16 cellular contexts compared by ENCODE assay signal in the genomic region with DNA sequence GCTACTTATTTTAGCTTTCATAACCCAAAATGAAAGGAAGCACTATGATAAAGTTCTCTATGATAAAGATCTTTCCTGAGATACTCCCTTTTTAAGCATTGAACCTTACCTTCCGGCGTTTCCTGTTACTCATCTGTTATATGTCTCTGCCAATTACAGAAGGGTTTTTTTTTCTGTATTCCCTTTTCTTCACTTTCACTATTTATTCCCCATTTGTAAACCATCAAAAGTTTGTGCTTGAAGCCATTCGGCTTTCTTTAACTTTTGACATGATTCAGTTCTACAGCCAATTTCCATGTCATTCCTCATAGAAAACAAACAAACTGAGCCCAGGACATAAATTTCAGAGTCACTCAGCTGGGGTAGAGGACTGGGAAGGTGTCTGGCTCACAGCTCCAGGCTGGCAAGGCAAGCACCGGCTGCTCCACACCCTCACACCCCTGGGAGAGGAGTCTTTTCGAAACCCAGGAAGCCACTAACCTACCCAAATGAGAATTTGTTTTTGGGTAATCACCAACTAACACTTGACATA.
DNase-seq lines count a peak whose midpoint lies in the region; ATAC-seq, FAIRE-seq and TF ChIP-seq lines count a peak whose summit lies in the region.
"Had no signal": no experiment of that assay in that cellular context is flagged by ENCODE, and none has a peak within 500 bp of the region (broad histone marks: within the 10 kb centered on the region; RNA-seq: fewer than 3 reads in every experiment).

No MANE protein-coding gene starts in this region.

- H3K79me2 ChIP-seq in OCI-LY3 (ENCODE audit: low read length): no peaks in the 10 kb centered on the region
- no peaks in the 10 kb centered on the region for H3K79me2 ChIP-seq in endothelial cell of umbilical vein (ENCODE audit: control insufficient read depth, insufficient read depth, low read length)

- dilution Hi-C loops in endothelial cell of umbilical vein (cut with MboI; ENCODE audit: extremely low pct_ligation_motif_present, low sequenced_read_pairs): no loop called here

- no TSS peak for BruUV-seq in endothelial cell of umbilical vein (replicated peaks; lab: Mats Ljungman, UMichigan)

- TF ChIP-seq CTCF in OCI-LY3 (IDR thresholded peaks at IDR 0.05; ENCODE audit: low read depth, low read length) (no peak), endothelial cell of umbilical vein (IDR thresholded peaks at IDR 0.05; ENCODE audit: extremely low read depth in 1 of 2, insufficient read depth in 1 of 2, low read depth in 1 of 2, low read length in 2 of 2) (no peak), thyroid gland (IDR thresholded peaks at IDR 0.05) (no peak)

- H3K9me3 ChIP-seq in OCI-LY3 (ENCODE audit: insufficient read depth, low read length) (no peaks in the 10 kb centered on the region), endothelial cell of umbilical vein (replicated peaks; ENCODE audit: control insufficient read depth, insufficient read depth, low read length) (no peaks in the 10 kb centered on the region), muscle layer of colon (ENCODE audit: low read length) (no peaks in the 10 kb centered on the region), thyroid gland (no peaks in the 10 kb centered on the region)
- H3K9me3 ChIP-seq: body of pancreas had no signal

- H3K4me1 ChIP-seq in OCI-LY3 (ENCODE audit: low read length) (peaks cover 22% of the 10 kb centered on the region), endothelial cell of umbilical vein (ENCODE audit: control insufficient read depth, extremely low read depth, insufficient read depth, low read length) (peaks cover 15% of the 10 kb centered on the region), muscle layer of colon (ENCODE audit: insufficient read depth, low read length) (peaks cover 27% of the 10 kb centered on the region), thyroid gland (no peaks in the 10 kb centered on the region)
- H3K4me1 ChIP-seq: body of pancreas had no signal

- CTCF ChIA-PET in endothelial cell of umbilical vein (lab: Charles Lee): interaction anchor here (0.8 to 2.0 kb wide), 3 partner anchors 239 to 720 kb away, joined by 3 to 10 read pairs (median 3); a partner anchor contains a TSS

- H3K9ac ChIP-seq in OCI-LY3 (ENCODE audit: low read length) (no peak overlapping the region), endothelial cell of umbilical vein (replicated peaks; ENCODE audit: extremely low read depth, insufficient read depth, low read length) (no peak overlapping the region), muscle layer of colon (ENCODE audit: low read length) (no peak overlapping the region)

- H4K20me1 ChIP-seq in OCI-LY3 (ENCODE audit: insufficient read depth, low read length) (no peaks in the 10 kb centered on the region), endothelial cell of umbilical vein (replicated peaks; ENCODE audit: control insufficient read depth, extremely low read depth, insufficient read depth, low read length) (no peaks in the 10 kb centered on the region)

- H3K9me1 ChIP-seq in endothelial cell of umbilical vein (replicated peaks; ENCODE audit: control insufficient read depth, extremely low read depth, insufficient read depth, low read length): no peaks in the 10 kb centered on the region

- H3K27ac ChIP-seq in OCI-LY3 (ENCODE audit: low read length) (no peak overlapping the region), endothelial cell of umbilical vein (ENCODE audit: insufficient read depth, low read depth, low read length) (no peak overlapping the region), muscle layer of colon (ENCODE audit: low read depth, low read length) (peak overlapping the region; percentile 21), thyroid gland (no peak overlapping the region)
- H3K27ac ChIP-seq: body of pancreas had no signal

- DNase-seq in EL (peak; percentile 44), endothelial cell of umbilical vein (ENCODE audit: low read depth, low spot score) (peak; percentile 46), COLO668 (lab: John Stamatoyannopoulos, UW; ENCODE audit: unreplicated experiment) (no peak), thyroid gland (no peak)
- DNase-seq in activated CD4-positive, alpha-beta T cell treated with anti-CD3 and anti-CD28 coated beads, Interleukin-2, amount 50 U/mL, for 4 hours: no peak
- DNase-seq: activated T-cell treated with anti-CD3 and anti-CD28 coated beads, Interleukin-2, amount 50 U/mL, for 72 hours; body of pancreas; DMS79 treated with DMSO at 0.1 percent for 48 hours; NCI-H1694; NCI-H69; stimulated activated CD4-positive, alpha-beta T cell treated with anti-CD3 and anti-CD28 coated beads, Interleukin-4, amount 100 ng/mL, for 4 hours; stimulated activated naive CD4-positive, alpha-beta T cell treated with Interleukin-2 at 50 U/mL for 16 hours had no signal

- H3K4me2 ChIP-seq in OCI-LY3 (ENCODE audit: low read length) (peak overlapping the region; percentile 14; the same call in 1 of the 2 replicates), endothelial cell of umbilical vein (ENCODE audit: insufficient read depth, low read length) (peak overlapping the region; percentile 62)

- ATAC-seq in HG03097 (IDR thresholded peaks at IDR 0.05; ENCODE audit: low FRiP score, unreplicated experiment): no peak
- ATAC-seq: activated CD4-positive, CD25-positive, alpha-beta regulatory T cell treated with anti-CD3 and anti-CD28 coated beads, Interleukin-2, amount 50 U/mL, for 24 hours; activated T-cell treated with anti-CD3 and anti-CD28 coated beads, Interleukin-2, amount 50 U/mL, for 72 hours; body of pancreas had no signal

- H3K36me3 ChIP-seq in OCI-LY3 (replicated peaks; ENCODE audit: low read depth, low read length) (no peaks in the 10 kb centered on the region), endothelial cell of umbilical vein (ENCODE audit: control insufficient read depth in 2 of 2, extremely low read depth in 1 of 2, insufficient read depth in 2 of 2, low read length in 2 of 2) (no peaks in the 10 kb centered on the region), muscle layer of colon (ENCODE audit: insufficient read depth, low read length) (no peaks in the 10 kb centered on the region), thyroid gland (no peaks in the 10 kb centered on the region)

- peak; percentile 80 for FAIRE-seq in endothelial cell of umbilical vein (lab: Jason Lieb, UNC)

- POLR2A ChIA-PET in endothelial cell of umbilical vein (lab: Charles Lee): interaction anchor here (0.5 kb wide), 1 partner anchor 209 kb away, joined by 3 read pairs; no protein-coding TSS in a partner anchor

- no peak overlapping the region for H2AFZ ChIP-seq in OCI-LY3 (ENCODE audit: low read depth, low read length)
- no peak overlapping the region for H2AFZ ChIP-seq in endothelial cell of umbilical vein (ENCODE audit: low read depth, low read length)

- intact Hi-C loops in endothelial cell of umbilical vein (cut with micrococcal nuclease) (loop anchor here (5.0 to 10.0 kb wide), 3 partner anchors 422 to 718 kb away; a partner anchor contains a TSS), thyroid gland (cut with DNase I) (no loop called here)

- TF ChIP-seq POLR2A in endothelial cell of umbilical vein (IDR thresholded peaks at IDR 0.05; ENCODE audit: low read depth, low read length) (no peak), thyroid gland (IDR thresholded peaks at IDR 0.05) (no peak)

- no peak overlapping the region for H3K4me3 ChIP-seq in OCI-LY3 (ENCODE audit: low read length)
- H3K4me3 ChIP-seq in endothelial cell of umbilical vein (replicated peaks in 1 of 3; ENCODE audit: insufficient read depth in 1 of 3, low read depth in 1 of 3, low read length in 3 of 3): no peak overlapping the region
- H3K4me3 ChIP-seq in muscle layer of colon (ENCODE audit: low read depth in 1 of 2, low read length in 2 of 2): no peak overlapping the region
- no peak overlapping the region for H3K4me3 ChIP-seq in thyroid gland (replicated peaks in 1 of 3)
- H3K4me3 ChIP-seq: body of pancreas had no signal

- 69 to 71% methylated on average over 5 of the region's 5 CpGs for WGBS in thyroid gland, 2 donors

- H3K27me3 ChIP-seq in OCI-LY3 (ENCODE audit: low read depth, low read length) (peaks cover 50% of the 10 kb centered on the region), endothelial cell of umbilical vein (ENCODE audit: control insufficient read depth in 2 of 2, insufficient read depth in 2 of 2, low read length in 2 of 2) (peaks cover 0 to 3% of the 10 kb centered on the region in 2 experiments), muscle layer of colon (ENCODE audit: control insufficient read depth in 1 of 2, insufficient read depth in 2 of 2, low read length in 2 of 2) (no peaks in the 10 kb centered on the region), thyroid gland (no peaks in the 10 kb centered on the region)
- H3K27me3 ChIP-seq: body of pancreas had no signal

TF ChIP-seq in endothelial cell of umbilical vein, 7 proteins besides CTCF, POLR2A, EP300 and RAD21:
- no peak for TF ChIP-seq POLR2AphosphoS5 (IDR thresholded peaks at IDR 0.05; ENCODE audit: insufficient read depth, low read depth, low read length)
- TF ChIP-seq FOS (IDR thresholded peaks at IDR 0.05; ENCODE audit: borderline replicate concordance, insufficient read depth, low read length): peak; percentile 37
- peak; percentile 29 for TF ChIP-seq JUN (IDR thresholded peaks at IDR 0.05; ENCODE audit: borderline replicate concordance, insufficient read depth, insufficient read length, low read depth)
- no peak for TF ChIP-seq MYC (IDR thresholded peaks at IDR 0.05; ENCODE audit: low read depth, low read length)
- TF ChIP-seq GATA2 (IDR thresholded peaks at IDR 0.05; ENCODE audit: insufficient read depth, insufficient read length, low read depth, low read length): peak; percentile 88
- TF ChIP-seq EZH2 (IDR thresholded peaks at IDR 0.05; ENCODE audit: borderline replicate concordance, low read depth, low read length, severe bottlenecking): no peak
- TF ChIP-seq, protein P1, sequence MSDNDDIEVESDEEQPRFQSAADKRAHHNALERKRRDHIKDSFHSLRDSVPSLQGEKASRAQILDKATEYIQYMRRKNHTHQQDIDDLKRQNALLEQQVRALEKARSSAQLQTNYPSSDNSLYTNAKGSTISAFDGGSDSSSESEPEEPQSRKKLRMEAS (IDR thresholded peaks at IDR 0.05; ENCODE audit: insufficient read depth, insufficient read length): no peak

Comparison
In these comparisons a context has a peak if more than half of its experiments do, and no peak if none do; other contexts are left out.
1. DNase-seq: peak in EL (single experiment) and endothelial cell of umbilical vein (single experiment); none in COLO668 (single experiment), activated CD4-positive, alpha-beta T cell treated with anti-CD3 and anti-CD28 coated beads, Interleukin-2, amount 50 U/mL, for 4 hours (0 of 2) and thyroid gland (0 of 2).